28 cellular contexts compared by ENCODE assay signal in the genomic region with DNA sequence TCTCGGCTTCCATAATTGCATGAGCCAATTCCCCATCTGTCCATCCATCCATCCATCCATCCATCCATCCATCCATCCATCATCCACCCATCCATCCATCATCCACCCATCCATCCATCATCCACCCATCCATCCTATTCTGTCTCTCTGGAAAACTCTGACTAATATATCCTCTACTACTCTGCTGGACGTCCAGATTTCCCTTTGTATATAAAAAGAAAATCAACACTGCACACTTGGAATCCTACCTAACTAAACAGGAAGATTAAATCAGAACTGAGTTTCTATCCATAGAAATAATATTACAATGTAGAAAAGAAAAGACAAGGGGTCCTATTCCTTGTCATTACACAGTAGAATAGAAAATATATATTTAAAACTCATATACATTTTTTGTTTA.
"Had no signal": no experiment of that assay in that cellular context is flagged by ENCODE, and none has a peak within 500 bp of the region (broad histone marks: within the 10 kb centered on the region; RNA-seq: fewer than 3 reads in every experiment).

No MANE protein-coding gene starts in this region.

- H3K36me3 ChIP-seq: gastrocnemius medialis, prostate gland, right atrium auricular region, thoracic aorta, tibial nerve, upper lobe of left lung had no signal

- H3K27ac ChIP-seq: coronary artery, epithelial cell of prostate, prostate gland, right atrium auricular region, thoracic aorta, tibial nerve, upper lobe of left lung had no signal

- H3K27me3 Mint-ChIP-seq: effector memory CD8-positive, alpha-beta T cell; memory B cell; naive thymus-derived CD4-positive, alpha-beta T cell; stimulated activated naive CD8-positive, alpha-beta T cell treated with anti-CD3 and anti-CD28 coated beads, Interleukin-15, Interleukin-2, amounts not matched to agents 100 ng/mL and 50 ng/mL, for 24 hours had no signal

- H3K27me3 ChIP-seq: gastrocnemius medialis, right atrium auricular region, tibial nerve, upper lobe of left lung had no signal

- ATAC-seq: effector memory CD8-positive, alpha-beta T cell; esophagus mucosa; gastrocnemius medialis; mucosa of descending colon; naive thymus-derived CD4-positive, alpha-beta T cell; sciatic nerve; stimulated activated effector memory CD8-positive, alpha-beta T cell treated with anti-CD3 and anti-CD28 coated beads, Interleukin-12 subunit alpha, Interleukin-12 subunit beta, amount 100 ng/mL, for 72 hours had no signal

- H3K4me3 ChIP-seq: coronary artery, gastrocnemius medialis, lung, mucosa of descending colon, prostate gland, right atrium auricular region, smooth muscle cell, thoracic aorta, tibial nerve, upper lobe of left lung had no signal

- H3K9me3 ChIP-seq: gastrocnemius medialis, mucosa of descending colon, prostate gland, right atrium auricular region, thoracic aorta, tibial nerve, upper lobe of left lung had no signal

- H3K9me3 Mint-ChIP-seq: effector memory CD8-positive, alpha-beta T cell; memory B cell; mesothelial cell of epicardium; naive thymus-derived CD4-positive, alpha-beta T cell; nephron progenitor cell; stimulated activated effector memory CD8-positive, alpha-beta T cell treated with anti-CD3 and anti-CD28 coated beads, Interleukin-12 subunit alpha, Interleukin-12 subunit beta, amount 100 ng/mL, for 72 hours; stimulated activated naive CD8-positive, alpha-beta T cell treated with anti-CD3 and anti-CD28 coated beads, Interleukin-15, Interleukin-2, amounts not matched to agents 100 ng/mL and 50 ng/mL, for 24 hours had no signal

- H3K27ac Mint-ChIP-seq: effector memory CD8-positive, alpha-beta T cell; mesothelial cell of epicardium; stimulated activated effector memory CD8-positive, alpha-beta T cell treated with anti-CD3 and anti-CD28 coated beads, Interleukin-12 subunit alpha, Interleukin-12 subunit beta, amount 100 ng/mL, for 72 hours; stimulated activated naive CD8-positive, alpha-beta T cell treated with anti-CD3 and anti-CD28 coated beads, Interleukin-15, Interleukin-2, amounts not matched to agents 100 ng/mL and 50 ng/mL, for 24 hours had no signal

- H3K36me3 Mint-ChIP-seq: mesothelial cell of epicardium; stimulated activated effector memory CD8-positive, alpha-beta T cell treated with anti-CD3 and anti-CD28 coated beads, Interleukin-12 subunit alpha, Interleukin-12 subunit beta, amount 100 ng/mL, for 72 hours had no signal

- DNase-seq: effector memory CD8-positive, alpha-beta T cell; foreskin fibroblast; gastrocnemius medialis; mucosa of descending colon; naive thymus-derived CD4-positive, alpha-beta T cell; nephron progenitor cell; nucleus accumbens; stimulated activated CD4-positive, alpha-beta T cell treated with anti-CD3 and anti-CD28 coated beads, Interleukin-12 subunit alpha, Interleukin-12 subunit beta, amount 100 ng/mL, for 4 hours; stimulated activated CD4-positive, alpha-beta T cell treated with anti-CD3 and anti-CD28 coated beads, Interleukin-1b, Interleukin-23, amount 100 ng/mL, for 48 hours; stimulated activated CD4-positive, alpha-beta T cell treated with anti-CD3 and anti-CD28 coated beads, Interleukin-4, amount 100 ng/mL, for 24 hours; upper lobe of left lung had no signal

- H3K4me1 ChIP-seq: prostate gland, right atrium auricular region had no signal

- H3K4me2 ChIP-seq: smooth muscle cell had no signal

- H3K4me1 Mint-ChIP-seq: stimulated activated effector memory CD8-positive, alpha-beta T cell treated with anti-CD3 and anti-CD28 coated beads, Interleukin-12 subunit alpha, Interleukin-12 subunit beta, amount 100 ng/mL, for 72 hours had no signal

- FAIRE-seq: endometrium, keratinocyte, urothelium cell line had no signal

- H3K4me3 Mint-ChIP-seq: effector memory CD8-positive, alpha-beta T cell; mesothelial cell of epicardium; naive thymus-derived CD4-positive, alpha-beta T cell; nephron progenitor cell; stimulated activated effector memory CD8-positive, alpha-beta T cell treated with anti-CD3 and anti-CD28 coated beads, Interleukin-12 subunit alpha, Interleukin-12 subunit beta, amount 100 ng/mL, for 72 hours; stimulated activated naive CD8-positive, alpha-beta T cell treated with anti-CD3 and anti-CD28 coated beads, Interleukin-15, Interleukin-2, amounts not matched to agents 100 ng/mL and 50 ng/mL, for 24 hours had no signal
